8 cellular contexts compared by ENCODE assay signal in the genomic region with DNA sequence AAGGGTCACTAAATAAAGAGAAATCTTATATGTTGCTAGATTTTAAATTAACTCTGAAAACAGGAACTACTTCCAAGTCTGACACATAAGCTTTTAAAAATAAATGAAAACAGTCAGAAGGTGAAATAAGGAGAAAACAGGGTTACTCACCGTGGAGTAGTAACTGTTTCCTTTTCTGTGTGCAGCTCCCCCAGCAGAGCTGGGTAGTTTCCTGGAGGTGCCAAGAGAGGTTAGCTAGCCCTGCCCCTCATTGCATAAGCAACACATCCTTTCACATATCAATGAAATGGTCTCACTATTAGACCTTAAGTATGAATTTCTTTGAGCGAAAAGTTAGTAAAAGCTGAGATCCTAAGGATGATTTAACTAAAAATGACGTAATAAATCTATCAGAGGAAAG. TPM values are rescaled to one million over a fixed set of nuclear protein-coding genes. Genes with fewer than 3 reads are reported as not detected.
DNase-seq lines count a peak whose midpoint lies in the region; ATAC-seq and TF ChIP-seq lines count a peak whose summit lies in the region.

No MANE protein-coding gene starts in this region.

- no peak overlapping the region for H3K4me3 Mint-ChIP-seq in MCF 10A (ENCODE audit: unreplicated experiment)
- H3K4me3 Mint-ChIP-seq in activated CD4-positive, alpha-beta memory T cell treated with anti-CD3 and anti-CD28 coated beads, Interleukin-2, amount 10 ng/mL, durations not matched to agents 7 days and 5 days, result no peak overlapping the region

- no peak overlapping the region for H3K27ac ChIP-seq in breast epithelium
- H3K27ac ChIP-seq in mesodermal cell (ENCODE audit: low read depth, low read length, severe bottlenecking), result peak overlapping the region; percentile 13

- BruUV-seq in MCF 10A (replicated peaks; lab: Mats Ljungman, UMichigan), result no TSS peak

- peak; percentile 79 for ATAC-seq in HG03095 (IDR thresholded peaks at IDR 0.05; ENCODE audit: unreplicated experiment)

- H3K4me3 ChIP-seq in breast epithelium (no peak overlapping the region), mesodermal cell (ENCODE audit: extremely low read depth, insufficient read depth, low read length, poor library complexity, severe bottlenecking) (no peak overlapping the region)

- TF ChIP-seq POLR2A in breast epithelium (IDR thresholded peaks at IDR 0.05), result no peak

- H3K36me3 Mint-ChIP-seq in MCF 10A (ENCODE audit: insufficient read depth, unreplicated experiment), result peaks cover 43% of the 10 kb centered on the region
- peaks cover 27% of the 10 kb centered on the region for H3K36me3 Mint-ChIP-seq in activated CD4-positive, alpha-beta memory T cell treated with anti-CD3 and anti-CD28 coated beads, Interleukin-2, amount 10 ng/mL, durations not matched to agents 7 days and 5 days (ENCODE audit: low read depth)

- H3K4me1 ChIP-seq in breast epithelium (no peaks in the 10 kb centered on the region), mesodermal cell (ENCODE audit: control insufficient read depth, insufficient read depth, low read length, poor library complexity, severe bottlenecking) (peaks cover 6% of the 10 kb centered on the region)

- no peak for TF ChIP-seq CTCF in MCF 10A (IDR thresholded peaks at IDR 0.05; ENCODE audit: unreplicated experiment)
- TF ChIP-seq CTCF in breast epithelium (IDR thresholded peaks at IDR 0.05), result no peak

- no peak overlapping the region for H3K27ac Mint-ChIP-seq in MCF 10A (ENCODE audit: low read depth, unreplicated experiment)
- peak overlapping the region; percentile 69 for H3K27ac Mint-ChIP-seq in activated CD4-positive, alpha-beta memory T cell treated with anti-CD3 and anti-CD28 coated beads, Interleukin-2, amount 10 ng/mL, durations not matched to agents 7 days and 5 days

- H3K36me3 ChIP-seq in breast epithelium (peaks cover 17% of the 10 kb centered on the region), mesodermal cell (ENCODE audit: control insufficient read depth, insufficient read depth, low read length) (peaks cover 46% of the 10 kb centered on the region)

- H3K4me1 Mint-ChIP-seq in MCF 10A (ENCODE audit: insufficient read depth, unreplicated experiment), result no peaks in the 10 kb centered on the region
- H3K4me1 Mint-ChIP-seq in activated CD4-positive, alpha-beta memory T cell treated with anti-CD3 and anti-CD28 coated beads, Interleukin-2, amount 10 ng/mL, durations not matched to agents 7 days and 5 days, result peaks cover 9% of the 10 kb centered on the region

- whole genome bisulfite sequencing in mesodermal cell (ENCODE audit: insufficient coverage in 2 of 2), 2 experiments, result 76 to 100% methylated on average over 2 of the region's 3 CpGs

- peak; percentile 33 for DNase-seq in MCF 10A (ENCODE audit: unreplicated experiment)
- no peak for DNase-seq in breast epithelium (ENCODE audit: low spot score in 2 of 2)
- peak; percentile 57 for DNase-seq in activated CD4-positive, alpha-beta memory T cell treated with anti-CD3 and anti-CD28 coated beads, Interleukin-2, amount 10 ng/mL, durations not matched to agents 7 days and 5 days
- no peak for DNase-seq in NCI-H1105 treated with DMSO at 0.1 percent for 48 hours (lab: John Stamatoyannopoulos, UW)
- DNase-seq in NCI-H524 treated with DMSO at 0.1 percent for 48 hours (lab: John Stamatoyannopoulos, UW), result no peak
- no peak for DNase-seq in activated gamma-delta T cell (lab: John Stamatoyannopoulos, UW)

- H3K27me3 Mint-ChIP-seq in MCF 10A (ENCODE audit: insufficient read depth, unreplicated experiment), result no peaks in the 10 kb centered on the region
- H3K27me3 Mint-ChIP-seq in activated CD4-positive, alpha-beta memory T cell treated with anti-CD3 and anti-CD28 coated beads, Interleukin-2, amount 10 ng/mL, durations not matched to agents 7 days and 5 days, result no peaks in the 10 kb centered on the region

- intact Hi-C loops in MCF 10A (cut with micrococcal nuclease), result loop anchor here (10.0 kb wide), 1 partner anchor 171 kb away; no protein-coding TSS in a partner anchor
- intact Hi-C loops in breast epithelium (cut with DNase I; ENCODE audit: low total_unique reads), result no loop called here

- CTCF ChIA-PET in MCF 10A (lab: Yijun Ruan, JAX), result no interaction called here
- CTCF ChIA-PET in activated CD4-positive, alpha-beta memory T cell treated with anti-CD3 and anti-CD28 coated beads, Interleukin-2, amount 10 ng/mL, durations not matched to agents 7 days and 5 days (lab: Charles Lee), result interaction anchor here (0.8 kb wide), 1 partner anchor 202 kb away, joined by 3 read pairs; a partner anchor contains a TSS

- no peaks in the 10 kb centered on the region for H3K27me3 ChIP-seq in breast epithelium

- H3K9me3 Mint-ChIP-seq in MCF 10A (ENCODE audit: unreplicated experiment), result no peaks in the 10 kb centered on the region
- no peaks in the 10 kb centered on the region for H3K9me3 Mint-ChIP-seq in activated CD4-positive, alpha-beta memory T cell treated with anti-CD3 and anti-CD28 coated beads, Interleukin-2, amount 10 ng/mL, durations not matched to agents 7 days and 5 days

- POLR2A ChIA-PET in MCF 10A (lab: Yijun Ruan, JAX), result interaction anchor here (1.0 to 4.0 kb wide), 2 partner anchors 18 to 56 kb away, joined by 4 to 19 read pairs; a partner anchor contains a TSS
- POLR2A ChIA-PET in activated CD4-positive, alpha-beta memory T cell treated with anti-CD3 and anti-CD28 coated beads, Interleukin-2, amount 10 ng/mL, durations not matched to agents 7 days and 5 days (lab: Charles Lee), result interaction anchor here (1.4 kb wide), 1 partner anchor 57 kb away, joined by 4 read pairs; a partner anchor contains a TSS

- H3K9me3 ChIP-seq in breast epithelium (no peaks in the 10 kb centered on the region), mesodermal cell (ENCODE audit: control insufficient read depth, low read length) (no peaks in the 10 kb centered on the region)

RNA-seq across cellular contexts. Expression of a gene that starts 54.0 kb away (rescaled TPM):
- total RNA-seq in MCF 10A (2022) (4.0 and 5.2 TPM in 2 replicates), breast epithelium (10 to 100 TPM in 1 of 3 donors, 1 to 10 TPM in 2; 3.2 to 11.3 (median 4.9) TPM)
- total RNA-seq in activated CD4-positive, alpha-beta memory T cell treated with anti-CD3 and anti-CD28 coated beads, Interleukin-2, amount 10 ng/mL, durations not matched to agents 7 days and 5 days, result 1 to 10 TPM; 1.4 to 1.7 TPM
- 1.6 TPM for polyA plus RNA-seq in mesodermal cell (2013, experiment 1 of 2)
- polyA plus RNA-seq in mesodermal cell (2013, experiment 2 of 2), result 0.81 TPM

RNA-seq across cellular contexts. Expression of a gene that starts 57.1 kb away (rescaled TPM):
- total RNA-seq in MCF 10A (2022) (54.8 and 65.2 TPM in 2 replicates), breast epithelium (100 to 1,000 TPM in 1 of 3 donors, 10 to 100 TPM in 2; 45.3 to 176 (median 75.1) TPM)
- 10 to 100 TPM; 47.4 to 47.8 TPM for total RNA-seq in activated CD4-positive, alpha-beta memory T cell treated with anti-CD3 and anti-CD28 coated beads, Interleukin-2, amount 10 ng/mL, durations not matched to agents 7 days and 5 days
- 59.2 TPM for polyA plus RNA-seq in mesodermal cell (2013, experiment 1 of 2)
- 55.1 TPM for polyA plus RNA-seq in mesodermal cell (2013, experiment 2 of 2)

Comparison
In these comparisons a context has a peak if more than half of its experiments do, and no peak if none do; other contexts are left out.
1. DNase-seq: peak in MCF 10A (single experiment) and activated CD4-positive, alpha-beta memory T cell treated with anti-CD3 and anti-CD28 coated beads, Interleukin-2, amount 10 ng/mL, durations not matched to agents 7 days and 5 days (single experiment); none in breast epithelium (0 of 2), NCI-H1105 treated with DMSO at 0.1 percent for 48 hours (single experiment), NCI-H524 treated with DMSO at 0.1 percent for 48 hours (single experiment) and activated gamma-delta T cell (single experiment).